ENCODE assay signal across 1 cellular context in the genomic region with DNA sequence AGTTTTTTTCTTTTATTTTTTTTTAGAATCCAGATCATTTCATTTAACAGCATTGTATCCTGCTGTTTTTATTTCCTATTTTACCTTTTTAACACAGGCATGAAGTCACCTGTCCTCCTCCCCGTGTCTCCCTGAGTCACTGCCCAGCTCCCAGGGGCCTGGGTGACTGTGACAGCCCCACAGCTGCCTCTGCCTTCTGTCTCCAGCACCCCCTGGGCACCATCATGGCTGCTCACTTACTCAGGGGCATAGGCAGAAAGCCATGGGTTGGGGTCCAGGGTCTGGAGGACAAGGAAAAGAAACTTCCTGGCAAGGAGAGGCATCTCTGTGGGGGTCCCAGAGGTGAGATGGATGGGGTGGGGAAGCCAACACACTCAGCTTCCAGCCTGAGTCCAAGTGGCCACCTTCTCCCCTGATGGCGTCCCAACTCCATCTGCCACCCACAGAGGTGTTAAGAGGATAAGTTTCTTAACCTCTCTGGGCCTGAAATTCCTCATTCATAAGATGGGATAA.
TF ChIP-seq lines count a peak whose summit lies in the region.

No MANE protein-coding gene starts in this region.

TF ChIP-seq in GM23338, 12 proteins besides CTCF, POLR2A, EP300 and RAD21:
- TF ChIP-seq, protein P1, sequence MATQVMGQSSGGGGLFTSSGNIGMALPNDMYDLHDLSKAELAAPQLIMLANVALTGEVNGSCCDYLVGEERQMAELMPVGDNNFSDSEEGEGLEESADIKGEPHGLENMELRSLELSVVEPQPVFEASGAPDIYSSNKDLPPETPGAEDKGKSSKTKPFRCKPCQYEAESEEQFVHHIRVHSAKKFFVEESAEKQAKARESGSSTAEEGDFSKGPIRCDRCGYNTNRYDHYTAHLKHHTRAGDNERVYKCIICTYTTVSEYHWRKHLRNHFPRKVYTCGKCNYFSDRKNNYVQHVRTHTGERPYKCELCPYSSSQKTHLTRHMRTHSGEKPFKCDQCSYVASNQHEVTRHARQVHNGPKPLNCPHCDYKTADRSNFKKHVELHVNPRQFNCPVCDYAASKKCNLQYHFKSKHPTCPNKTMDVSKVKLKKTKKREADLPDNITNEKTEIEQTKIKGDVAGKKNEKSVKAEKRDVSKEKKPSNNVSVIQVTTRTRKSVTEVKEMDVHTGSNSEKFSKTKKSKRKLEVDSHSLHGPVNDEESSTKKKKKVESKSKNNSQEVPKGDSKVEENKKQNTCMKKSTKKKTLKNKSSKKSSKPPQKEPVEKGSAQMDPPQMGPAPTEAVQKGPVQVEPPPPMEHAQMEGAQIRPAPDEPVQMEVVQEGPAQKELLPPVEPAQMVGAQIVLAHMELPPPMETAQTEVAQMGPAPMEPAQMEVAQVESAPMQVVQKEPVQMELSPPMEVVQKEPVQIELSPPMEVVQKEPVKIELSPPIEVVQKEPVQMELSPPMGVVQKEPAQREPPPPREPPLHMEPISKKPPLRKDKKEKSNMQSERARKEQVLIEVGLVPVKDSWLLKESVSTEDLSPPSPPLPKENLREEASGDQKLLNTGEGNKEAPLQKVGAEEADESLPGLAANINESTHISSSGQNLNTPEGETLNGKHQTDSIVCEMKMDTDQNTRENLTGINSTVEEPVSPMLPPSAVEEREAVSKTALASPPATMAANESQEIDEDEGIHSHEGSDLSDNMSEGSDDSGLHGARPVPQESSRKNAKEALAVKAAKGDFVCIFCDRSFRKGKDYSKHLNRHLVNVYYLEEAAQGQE (IDR thresholded peaks at IDR 0.05; ENCODE audit: unreplicated experiment): peak; percentile 21
- TF ChIP-seq EZH2phosphoT487 (IDR thresholded peaks at IDR 0.05; ENCODE audit: unreplicated experiment): no peak
